In genomic region chr10:30186371-30186875, GRCh38 we compare ENCODE assay signal across 12 cellular contexts.
DNase-seq lines count a peak whose midpoint lies in the region; ATAC-seq, FAIRE-seq and TF ChIP-seq lines count a peak whose summit lies in the region.
"Had no signal": no experiment of that assay in that cellular context is flagged by ENCODE, and none has a peak within 500 bp of the region (broad histone marks: within the 10 kb centered on the region; RNA-seq: fewer than 3 reads in every experiment).

No MANE protein-coding gene starts in this region.

- no peaks in the 10 kb centered on the region for H3K9me3 ChIP-seq in pancreas

- H3K36me3 ChIP-seq in pancreas: no peaks in the 10 kb centered on the region

- TF ChIP-seq CTCF in endothelial cell (IDR thresholded peaks at IDR 0.05; ENCODE audit: unreplicated experiment): no peak
- TF ChIP-seq CTCF in pancreas (IDR thresholded peaks at IDR 0.05): no peak
- TF ChIP-seq CTCF in progenitor cell of endocrine pancreas (IDR thresholded peaks at IDR 0.05; ENCODE audit: unreplicated experiment): no peak

- intact Hi-C loops in pancreas (cut with DNase I): no loop called here

- H3K9me3 Mint-ChIP-seq in endothelial cell (ENCODE audit: unreplicated experiment): no peaks in the 10 kb centered on the region
- no peaks in the 10 kb centered on the region for H3K9me3 Mint-ChIP-seq in progenitor cell of endocrine pancreas (ENCODE audit: low read depth)
- H3K9me3 Mint-ChIP-seq: naive B cell had no signal

- H3K27me3 Mint-ChIP-seq in endothelial cell (ENCODE audit: unreplicated experiment) (peaks cover 10% of the 10 kb centered on the region), progenitor cell of endocrine pancreas (peaks cover 18% of the 10 kb centered on the region)
- H3K27me3 Mint-ChIP-seq: naive B cell had no signal

- FAIRE-seq in pancreas (lab: Jason Lieb, UNC): no peak
- FAIRE-seq: GM18507 had no signal

- 20 to 28% methylated on average over 10 of the region's 10 CpGs for WGBS in pancreas, 2 donors

- peaks cover 84% of the 10 kb centered on the region for H3K4me1 Mint-ChIP-seq in endothelial cell (ENCODE audit: unreplicated experiment)
- peaks cover 10% of the 10 kb centered on the region for H3K4me1 Mint-ChIP-seq in progenitor cell of endocrine pancreas (ENCODE audit: low read depth)

- H3K36me3 Mint-ChIP-seq in endothelial cell (ENCODE audit: low read depth, unreplicated experiment) (no peaks in the 10 kb centered on the region), progenitor cell of endocrine pancreas (ENCODE audit: insufficient read depth) (no peaks in the 10 kb centered on the region)
- H3K36me3 Mint-ChIP-seq: naive B cell had no signal

- H3K27ac Mint-ChIP-seq in endothelial cell (ENCODE audit: unreplicated experiment) (peak overlapping the region; percentile 100), progenitor cell of endocrine pancreas (no peak overlapping the region)

- peak; percentile 21 to 76 (median 72) for ATAC-seq in pancreas
- ATAC-seq in HG02642 (IDR thresholded peaks at IDR 0.05; ENCODE audit: poor library complexity, unreplicated experiment): no peak

- H3K4me1 ChIP-seq in pancreas: no peaks in the 10 kb centered on the region

- H3K4me3 ChIP-seq in pancreas: peak overlapping the region in 1 of 4 donors; percentile 15

- no peaks in the 10 kb centered on the region for H3K27me3 ChIP-seq in pancreas

- peak overlapping the region in 3 of 4 donors; percentile 26 to 52 (median 44) for H3K27ac ChIP-seq in pancreas

- H3K4me3 Mint-ChIP-seq in endothelial cell (ENCODE audit: unreplicated experiment): peak overlapping the region; percentile 40
- H3K4me3 Mint-ChIP-seq in progenitor cell of endocrine pancreas (ENCODE audit: low read depth): no peak overlapping the region

- DNase-seq in DMS153 treated with DMSO at 0.1 percent for 48 hours (lab: John Stamatoyannopoulos, UW; ENCODE audit: unreplicated experiment) (peak; percentile 6), NCI-H146 (lab: John Stamatoyannopoulos, UW) (peak; percentile 79), endothelial cell (ENCODE audit: low spot score) (peak; percentile 13), pancreas (peak in 2 of 6 donors; percentile 5 to 21), SHP77 (lab: John Stamatoyannopoulos, UW) (no peak), progenitor cell of endocrine pancreas (ENCODE audit: low spot score, unreplicated experiment) (no peak)
- no peak for DNase-seq in activated naive CD4-positive, alpha-beta T cell (lab: John Stamatoyannopoulos, UW)
- DNase-seq: activated CD8-positive, alpha-beta memory T cell treated with anti-CD3 and anti-CD28 coated beads, Interleukin-2, amount 50 U/mL, for 4 hours; naive B cell; NCI-H1092 treated with DMSO at 0.1 percent for 48 hours had no signal

Comparison
In these comparisons a context has a peak if more than half of its experiments do, and no peak if none do; other contexts are left out.
1. DNase-seq: peak in DMS153 treated with DMSO at 0.1 percent for 48 hours (single experiment), NCI-H146 (single experiment) and endothelial cell (single experiment); none in activated naive CD4-positive, alpha-beta T cell (0 of 4), SHP77 (0 of 2) and progenitor cell of endocrine pancreas (single experiment).